Comparison of ENCODE assay signal across 19 cellular contexts in genomic region chr2:239035997-239036731, GRCh38.
DNase-seq lines count a peak whose midpoint lies in the region; ATAC-seq and TF ChIP-seq lines count a peak whose summit lies in the region.
"Had no signal": no experiment of that assay in that cellular context is flagged by ENCODE, and none has a peak within 500 bp of the region (broad histone marks: within the 10 kb centered on the region; RNA-seq: fewer than 3 reads in every experiment).

No MANE protein-coding gene starts in this region.

- POLR2A ChIA-PET in Panc1 (lab: Charles Lee) = no interaction called here

- no peak overlapping the region for H3K4me3 Mint-ChIP-seq in activated CD4-positive, alpha-beta T cell treated with anti-CD3 and anti-CD28 coated beads, Interleukin-2, amount 10 ng/mL, durations not matched to agents 24 days and 14 days
- H3K4me3 Mint-ChIP-seq in Calu3 (ENCODE audit: low read depth, unreplicated experiment) = no peak overlapping the region
- H3K4me3 Mint-ChIP-seq: activated T-helper 1 cell treated with anti-CD3 and anti-CD28 coated beads, Interleukin-12 subunit alpha, Interleukin-12 subunit beta, Interleukin-2, Interleukin-4 antibody, amounts not matched to agents 30 ng/mL and 10 ng/mL and 1 ng/mL, durations not matched to agents 14 hours and 24 hours and 36 hours; naive B cell; stimulated activated effector memory CD8-positive, alpha-beta T cell treated with anti-CD3 and anti-CD28 coated beads, Interleukin-12 subunit alpha, Interleukin-12 subunit beta, amount 100 ng/mL, for 72 hours had no signal

- ATAC-seq in Panc1 (peak; percentile 59; the same call in 1 of the 2 replicates), left lung (no peak), GM18502 (IDR thresholded peaks at IDR 0.05; ENCODE audit: poor library complexity, unreplicated experiment) (no peak), HG02885 (IDR thresholded peaks at IDR 0.05; ENCODE audit: poor library complexity, unreplicated experiment) (no peak)

- no peak overlapping the region for H3K27ac ChIP-seq in Panc1 (ENCODE audit: low read length)
- H3K27ac ChIP-seq in left lung = no peak overlapping the region
- H3K27ac ChIP-seq in caudate nucleus (ENCODE audit: low read depth, low read length) = no peak overlapping the region
- H3K27ac ChIP-seq: thoracic aorta, vagina had no signal

- peak; percentile 66 for DNase-seq in activated CD4-positive, alpha-beta T cell treated with anti-CD3 and anti-CD28 coated beads, Interleukin-2, amount 10 ng/mL, durations not matched to agents 24 days and 14 days
- DNase-seq in activated CD4-positive, alpha-beta T cell treated with anti-CD3 and anti-CD28 coated beads, Interleukin-2, amount 50 U/mL, for 1 hour = no peak
- peak; percentile 36 for DNase-seq in Calu3
- no peak for DNase-seq in Panc1 (ENCODE audit: low read depth, low spot score)
- peak; percentile 22 to 59 for DNase-seq in left lung
- no peak for DNase-seq in caudate nucleus (lab: John Stamatoyannopoulos, UW)
- DNase-seq: cerebellar nuclear complex, COR-L47, MV-4-11, NCI-H146, NCI-H510A treated with DMSO at 0.1 percent for 48 hours had no signal

- in situ Hi-C loops in Panc1 (cut with HindIII; ENCODE audit: low pct_unique_long_range_greater_than_20kb, low sequenced_read_pairs) = no loop called here

- intact Hi-C loops in activated CD4-positive, alpha-beta T cell treated with anti-CD3 and anti-CD28 coated beads, Interleukin-2, amount 10 ng/mL, durations not matched to agents 24 days and 14 days (cut with micrococcal nuclease) = loop anchor here (2.0 to 10.0 kb wide), 3 partner anchors 847 to 1109 kb away; partner anchors contain the start of gene OTOS
- intact Hi-C loops in Calu3 (cut with micrococcal nuclease; ENCODE audit: unreplicated experiment) = loop anchor here (10.0 kb wide), 1 partner anchor 849 kb away; no protein-coding TSS in a partner anchor
- intact Hi-C loops in Panc1 (cut with micrococcal nuclease; ENCODE audit: unreplicated experiment) = loop anchor here (10.0 kb wide), 1 partner anchor 69 kb away; no protein-coding TSS in a partner anchor
- intact Hi-C loops in left lung (cut with DNase I) = loop anchor here in 1 of 2 donors (10.0 kb wide), 1 partner anchor 949 kb away; no protein-coding TSS in a partner anchor

- TF ChIP-seq CTCF in Calu3 (IDR thresholded peaks at IDR 0.05; ENCODE audit: unreplicated experiment) (no peak), Panc1 (IDR thresholded peaks at IDR 0.05) (no peak), left lung (IDR thresholded peaks at IDR 0.05) (no peak)

- no peaks in the 10 kb centered on the region for H3K36me3 ChIP-seq in Panc1 (ENCODE audit: control insufficient read depth, insufficient read depth, low read length)
- H3K36me3 ChIP-seq in left lung = no peaks in the 10 kb centered on the region
- H3K36me3 ChIP-seq: thoracic aorta, vagina had no signal

- H3K4me1 ChIP-seq in Panc1 (ENCODE audit: control insufficient read depth, insufficient read depth, low read length) = peaks cover 5% of the 10 kb centered on the region
- H3K4me1 ChIP-seq in left lung = no peaks in the 10 kb centered on the region

- no TSS peak for BruUV-seq in Calu3 (replicated peaks; lab: Mats Ljungman, UMichigan)
- BruUV-seq in Panc1 (replicated peaks; lab: Mats Ljungman, UMichigan) = no TSS peak

- H3K4me3 ChIP-seq in Panc1 (ENCODE audit: low read depth in 2 of 2, low read length in 2 of 2) (no peak overlapping the region), left lung (no peak overlapping the region)
- H3K4me3 ChIP-seq: thoracic aorta, vagina had no signal

- no peaks in the 10 kb centered on the region for H3K36me3 Mint-ChIP-seq in activated CD4-positive, alpha-beta T cell treated with anti-CD3 and anti-CD28 coated beads, Interleukin-2, amount 10 ng/mL, durations not matched to agents 24 days and 14 days (ENCODE audit: low read depth)
- peaks cover 3% of the 10 kb centered on the region for H3K36me3 Mint-ChIP-seq in Calu3 (ENCODE audit: insufficient read depth, unreplicated experiment)
- H3K36me3 Mint-ChIP-seq: naive B cell; stimulated activated effector memory CD8-positive, alpha-beta T cell treated with anti-CD3 and anti-CD28 coated beads, Interleukin-12 subunit alpha, Interleukin-12 subunit beta, amount 100 ng/mL, for 72 hours had no signal

- no peaks in the 10 kb centered on the region for H3K9me3 Mint-ChIP-seq in activated CD4-positive, alpha-beta T cell treated with anti-CD3 and anti-CD28 coated beads, Interleukin-2, amount 10 ng/mL, durations not matched to agents 24 days and 14 days
- no peaks in the 10 kb centered on the region for H3K9me3 Mint-ChIP-seq in Calu3 (ENCODE audit: low read depth, unreplicated experiment)
- H3K9me3 Mint-ChIP-seq: activated T-helper 1 cell treated with anti-CD3 and anti-CD28 coated beads, Interleukin-12 subunit alpha, Interleukin-12 subunit beta, Interleukin-2, Interleukin-4 antibody, amounts not matched to agents 30 ng/mL and 10 ng/mL and 1 ng/mL, durations not matched to agents 14 hours and 24 hours and 36 hours; naive B cell; stimulated activated effector memory CD8-positive, alpha-beta T cell treated with anti-CD3 and anti-CD28 coated beads, Interleukin-12 subunit alpha, Interleukin-12 subunit beta, amount 100 ng/mL, for 72 hours had no signal

- no peaks in the 10 kb centered on the region for H3K4me1 Mint-ChIP-seq in activated CD4-positive, alpha-beta T cell treated with anti-CD3 and anti-CD28 coated beads, Interleukin-2, amount 10 ng/mL, durations not matched to agents 24 days and 14 days
- no peaks in the 10 kb centered on the region for H3K4me1 Mint-ChIP-seq in Calu3 (ENCODE audit: low read depth, unreplicated experiment)
- H3K4me1 Mint-ChIP-seq: naive B cell; stimulated activated effector memory CD8-positive, alpha-beta T cell treated with anti-CD3 and anti-CD28 coated beads, Interleukin-12 subunit alpha, Interleukin-12 subunit beta, amount 100 ng/mL, for 72 hours had no signal

- peaks cover 6% of the 10 kb centered on the region for H3K27me3 ChIP-seq in Panc1 (ENCODE audit: control insufficient read depth, insufficient read depth, low read length)
- H3K27me3 ChIP-seq in left lung = peaks cover 0 to 35% of the 10 kb centered on the region in 2 donors
- H3K27me3 ChIP-seq: vagina had no signal

- no peaks in the 10 kb centered on the region for H3K9me3 ChIP-seq in Panc1 (ENCODE audit: control insufficient read depth, insufficient read depth, low read depth, low read length)
- no peaks in the 10 kb centered on the region for H3K9me3 ChIP-seq in left lung
- H3K9me3 ChIP-seq: SK-N-SH, thoracic aorta, vagina had no signal

- no peak overlapping the region for H3K27ac Mint-ChIP-seq in activated CD4-positive, alpha-beta T cell treated with anti-CD3 and anti-CD28 coated beads, Interleukin-2, amount 10 ng/mL, durations not matched to agents 24 days and 14 days
- no peak overlapping the region for H3K27ac Mint-ChIP-seq in Calu3 (ENCODE audit: unreplicated experiment)
- H3K27ac Mint-ChIP-seq: activated T-helper 1 cell treated with anti-CD3 and anti-CD28 coated beads, Interleukin-12 subunit alpha, Interleukin-12 subunit beta, Interleukin-2, Interleukin-4 antibody, amounts not matched to agents 30 ng/mL and 10 ng/mL and 1 ng/mL, durations not matched to agents 14 hours and 24 hours and 36 hours; naive B cell; stimulated activated effector memory CD8-positive, alpha-beta T cell treated with anti-CD3 and anti-CD28 coated beads, Interleukin-12 subunit alpha, Interleukin-12 subunit beta, amount 100 ng/mL, for 72 hours had no signal

- H3K27me3 Mint-ChIP-seq in activated CD4-positive, alpha-beta T cell treated with anti-CD3 and anti-CD28 coated beads, Interleukin-2, amount 10 ng/mL, durations not matched to agents 24 days and 14 days = peaks cover 19% of the 10 kb centered on the region
- peaks cover 58% of the 10 kb centered on the region for H3K27me3 Mint-ChIP-seq in Calu3 (ENCODE audit: unreplicated experiment)

- CTCF ChIA-PET in Calu3 (lab: Charles Lee) = interaction anchor here (0.7 kb wide), 2 partner anchors 71 to 162 kb away, joined by 3 to 7 read pairs; no protein-coding TSS in a partner anchor
- CTCF ChIA-PET in Panc1 (lab: Charles Lee) = interaction anchor here (0.6 kb wide), 1 partner anchor 57 kb away, joined by 5 read pairs; no protein-coding TSS in a partner anchor

Comparison
In these comparisons a context has a peak if more than half of its experiments do, and no peak if none do; other contexts are left out.
1. DNase-seq: peak in activated CD4-positive, alpha-beta T cell treated with anti-CD3 and anti-CD28 coated beads, Interleukin-2, amount 10 ng/mL, durations not matched to agents 24 days and 14 days (single experiment), Calu3 (single experiment) and left lung (2 of 2); none in activated CD4-positive, alpha-beta T cell treated with anti-CD3 and anti-CD28 coated beads, Interleukin-2, amount 50 U/mL, for 1 hour (single experiment), Panc1 (single experiment) and caudate nucleus (0 of 61).